Comparison of ENCODE assay signal across 1 cellular context in the genomic region with DNA sequence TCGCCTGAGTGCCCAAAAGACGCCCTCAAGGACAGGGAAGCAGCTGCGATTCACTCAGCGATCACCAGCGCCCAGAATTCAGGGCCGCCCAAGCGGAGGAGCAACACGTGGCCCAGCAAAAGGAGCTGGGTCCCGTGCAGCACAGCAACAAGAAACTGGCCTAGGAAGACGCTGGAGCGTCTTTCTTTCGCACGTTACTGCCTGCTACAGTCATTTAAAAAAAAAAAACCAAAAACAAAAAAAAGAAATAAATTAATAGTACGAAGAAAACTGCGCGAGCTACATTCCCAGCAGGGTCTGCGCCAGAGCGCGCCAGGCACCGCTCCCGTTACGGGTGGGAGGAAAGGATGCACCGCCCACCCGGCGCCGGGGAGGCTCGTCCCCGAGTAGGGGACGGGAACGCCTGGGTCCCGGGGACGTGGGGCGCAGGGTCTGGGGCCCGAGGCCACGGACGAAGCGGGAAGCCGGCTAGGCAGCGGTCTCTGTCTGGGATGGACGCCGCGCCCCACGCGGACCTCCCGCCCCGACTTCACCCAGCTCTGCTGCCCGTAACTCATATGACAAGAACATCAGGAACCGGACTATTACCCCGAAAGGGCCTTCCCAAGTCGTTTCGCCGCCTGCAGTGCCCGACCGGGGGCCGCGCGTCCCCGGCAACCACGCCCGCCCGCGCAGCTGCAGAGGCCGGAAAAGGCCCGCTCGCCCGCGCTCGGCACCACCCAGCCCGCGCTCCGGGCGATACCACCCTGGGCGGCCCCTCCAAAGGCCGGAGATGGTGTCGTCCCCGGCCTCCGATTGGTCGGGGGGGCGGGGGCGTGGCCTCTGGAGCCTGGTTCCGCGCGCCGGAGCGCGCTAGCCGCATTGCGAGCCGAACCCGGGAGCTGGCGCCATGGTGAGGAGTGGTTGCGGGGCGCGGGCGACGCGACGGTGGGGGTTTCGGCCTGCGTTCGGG.
TF ChIP-seq lines count a peak whose summit lies in the region.

A gene with protein sequence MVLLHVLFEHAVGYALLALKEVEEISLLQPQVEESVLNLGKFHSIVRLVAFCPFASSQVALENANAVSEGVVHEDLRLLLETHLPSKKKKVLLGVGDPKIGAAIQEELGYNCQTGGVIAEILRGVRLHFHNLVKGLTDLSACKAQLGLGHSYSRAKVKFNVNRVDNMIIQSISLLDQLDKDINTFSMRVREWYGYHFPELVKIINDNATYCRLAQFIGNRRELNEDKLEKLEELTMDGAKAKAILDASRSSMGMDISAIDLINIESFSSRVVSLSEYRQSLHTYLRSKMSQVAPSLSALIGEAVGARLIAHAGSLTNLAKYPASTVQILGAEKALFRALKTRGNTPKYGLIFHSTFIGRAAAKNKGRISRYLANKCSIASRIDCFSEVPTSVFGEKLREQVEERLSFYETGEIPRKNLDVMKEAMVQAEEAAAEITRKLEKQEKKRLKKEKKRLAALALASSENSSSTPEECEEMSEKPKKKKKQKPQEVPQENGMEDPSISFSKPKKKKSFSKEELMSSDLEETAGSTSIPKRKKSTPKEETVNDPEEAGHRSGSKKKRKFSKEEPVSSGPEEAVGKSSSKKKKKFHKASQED (plus strand): TSS at position 861 of the 952 bp plus-strand sequence. CDS start 29 bp downstream, at position 890.

TF ChIP-seq in IMR-90, 13 proteins besides CTCF, POLR2A, EP300 and RAD21 (continued from another document):
- TF ChIP-seq ELK1 (IDR thresholded peaks at IDR 0.05; ENCODE audit: borderline replicate concordance, low read depth, low read length) (no peak), BHLHE40 (IDR thresholded peaks at IDR 0.05; ENCODE audit: low read depth, low read length) (peak; percentile 99)
